In genomic region chr11:18131115-18131514, GRCh38 we compare ENCODE assay signal across 7 cellular contexts. TPM values are rescaled to one million over a fixed set of nuclear protein-coding genes. Genes with fewer than 3 reads are reported as not detected.
"Had no signal": no experiment of that assay in that cellular context is flagged by ENCODE, and none has a peak within 500 bp of the region (broad histone marks: within the 10 kb centered on the region; RNA-seq: fewer than 3 reads in every experiment).

No MANE protein-coding gene starts in this region.

RNA-seq across cellular contexts. Expression of gene MRGPRX3, which starts 1.3 kb away (rescaled TPM):
- total RNA-seq: GM23248, GM23338, H1, H4, H7, H9, HFFc6 had no signal
- polyA plus RNA-seq: GM23248, GM23338, H1 had no signal

RNA-seq across cellular contexts. Expression of gene MRGPRX4, which starts 41.5 kb away (rescaled TPM):
- total RNA-seq: GM23248, GM23338, H1, H4, H7, H9, HFFc6 had no signal
- polyA plus RNA-seq: GM23248, GM23338, H1 had no signal
